In the genomic region with DNA sequence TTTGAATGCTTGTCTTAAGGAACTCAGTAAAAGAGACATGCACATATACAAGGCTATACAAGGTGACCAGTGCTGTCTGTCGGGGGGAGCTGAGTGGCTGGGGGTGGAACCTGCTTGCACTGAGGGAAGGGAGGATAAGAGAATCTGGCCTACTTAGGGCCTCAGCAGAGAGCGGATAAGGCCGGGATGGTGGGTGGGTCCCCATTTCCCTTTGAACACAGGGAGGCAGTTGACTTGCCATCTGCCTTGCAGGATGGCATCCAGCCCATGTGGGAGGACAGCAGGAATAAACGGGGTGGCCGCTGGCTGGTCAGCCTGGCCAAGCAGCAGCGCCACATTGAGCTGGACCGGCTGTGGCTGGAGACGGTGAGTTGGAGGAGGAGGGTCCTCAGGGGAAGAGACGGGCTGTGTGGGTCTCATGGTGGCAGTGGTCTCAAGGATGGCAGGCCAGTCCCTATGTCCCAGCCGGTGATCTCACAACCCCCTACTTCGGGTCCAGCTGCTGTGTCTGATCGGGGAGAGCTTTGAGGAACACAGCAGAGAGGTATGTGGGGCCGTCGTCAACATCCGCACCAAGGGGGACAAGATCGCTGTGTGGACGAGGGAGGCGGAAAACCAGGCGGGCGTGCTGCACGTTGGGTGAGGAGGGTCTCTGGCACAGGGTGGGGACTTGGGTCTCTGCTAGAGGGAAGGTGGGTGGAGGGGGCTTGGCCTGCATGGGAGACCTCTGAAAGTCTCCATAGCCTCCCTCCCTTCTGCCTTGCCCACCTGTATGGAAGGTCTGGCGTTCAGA, we compare ENCODE assay signal across 20 cellular contexts. TPM values are rescaled to one million over a fixed set of nuclear protein-coding genes. Genes with fewer than 3 reads are reported as not detected.
DNase-seq lines count a peak whose midpoint lies in the region; TF ChIP-seq lines count a peak whose summit lies in the region.
"Had no signal": no experiment of that assay in that cellular context is flagged by ENCODE, and none has a peak within 500 bp of the region (broad histone marks: within the 10 kb centered on the region; RNA-seq: fewer than 3 reads in every experiment).

No MANE protein-coding gene starts in this region.

- H3K27ac Mint-ChIP-seq in MCF 10A (ENCODE audit: low read depth, unreplicated experiment), result peak overlapping the region; percentile 76
- H3K27ac Mint-ChIP-seq in type B pancreatic cell, result no peak overlapping the region
- H3K27ac Mint-ChIP-seq in nephron progenitor cell, result no peak overlapping the region
- H3K27ac Mint-ChIP-seq: CD14-positive monocyte had no signal

- no peaks in the 10 kb centered on the region for H3K9me3 ChIP-seq in mammary epithelial cell (replicated peaks; ENCODE audit: insufficient read depth, low read length)
- H3K9me3 ChIP-seq: esophagus muscularis mucosa had no signal

- TF ChIP-seq CTCF in MCF 10A (IDR thresholded peaks at IDR 0.05; ENCODE audit: unreplicated experiment), result no peak
- TF ChIP-seq CTCF in mammary epithelial cell (conservative IDR thresholded peaks at IDR 0.05 in 1 of 2, IDR thresholded peaks at IDR 0.05 in 1 of 2; ENCODE audit: extremely low read depth in 1 of 2, insufficient read depth in 1 of 2, low read depth in 1 of 2, low read length in 2 of 2), result no peak
- TF ChIP-seq CTCF in type B pancreatic cell (conservative IDR thresholded peaks at IDR 0.05), result no peak
- no peak for TF ChIP-seq CTCF in nephron progenitor cell (IDR thresholded peaks at IDR 0.05)

- no peak overlapping the region for H3K4me3 Mint-ChIP-seq in MCF 10A (ENCODE audit: unreplicated experiment)
- H3K4me3 Mint-ChIP-seq in type B pancreatic cell, result peak overlapping the region; percentile 47
- H3K4me3 Mint-ChIP-seq in nephron progenitor cell, result no peak overlapping the region
- H3K4me3 Mint-ChIP-seq: CD14-positive monocyte had no signal

- H3K4me2 ChIP-seq in mammary epithelial cell (ENCODE audit: insufficient read depth, low read depth, low read length), result no peak overlapping the region

- peaks cover 23% of the 10 kb centered on the region for H3K79me2 ChIP-seq in mammary epithelial cell (ENCODE audit: insufficient read depth, low read length)

- H3K4me1 Mint-ChIP-seq in MCF 10A (ENCODE audit: insufficient read depth, unreplicated experiment) (peaks cover 13% of the 10 kb centered on the region), type B pancreatic cell (ENCODE audit: unreplicated experiment) (peaks cover 17% of the 10 kb centered on the region), nephron progenitor cell (peaks cover 18% of the 10 kb centered on the region)

- CTCF ChIA-PET in MCF 10A (lab: Yijun Ruan, JAX), result interaction anchor here (0.9 to 9.4 kb wide), 2 partner anchors 14 to 70 kb away, joined by 4 to 122 read pairs; no protein-coding TSS in a partner anchor
- CTCF ChIA-PET in mammary epithelial cell (lab: Charles Lee; ENCODE audit: low non-redundant PET), result interaction anchor here (0.7 kb wide), 1 partner anchor 469 kb away, joined by 3 read pairs; no protein-coding TSS in a partner anchor

- in situ Hi-C loops in mammary epithelial cell (cut with MboI; ENCODE audit: low sequenced_read_pairs in 2 of 2), result no loop called here

- DNase-seq in MCF 10A (ENCODE audit: unreplicated experiment) (no peak), mammary epithelial cell (no peak), cerebellar cortex (ENCODE audit: low spot score) (peak; percentile 58), type B pancreatic cell (ENCODE audit: extremely low spot score, unreplicated experiment) (no peak), SK-N-DZ (ENCODE audit: low spot score) (no peak), nephron progenitor cell (no peak)
- DNase-seq: activated naive CD8-positive, alpha-beta T cell treated with anti-CD3 and anti-CD28 coated beads, Interleukin-2, amount 10 ng/mL, durations not matched to agents 7 days and 5 days; effector CD8-positive, alpha-beta T cell; GOT3; hypothalamus; left ventricle myocardium superior; midbrain; NCI-H1092; NCI-H187 treated with DMSO at 0.1 percent for 48 hours had no signal

- no peak overlapping the region for H3K4me3 ChIP-seq in mammary epithelial cell (replicated peaks in 1 of 3; ENCODE audit: insufficient read depth in 1 of 3, low read depth in 2 of 3, low read length in 3 of 3)
- H3K4me3 ChIP-seq: esophagus muscularis mucosa had no signal

- intact Hi-C loops in MCF 10A (cut with micrococcal nuclease), result loop anchor here (5.0 kb wide), 1 partner anchor 88 kb away; no protein-coding TSS in a partner anchor
- intact Hi-C loops in mammary epithelial cell (cut with micrococcal nuclease), result loop anchor here (5.0 kb wide), 1 partner anchor 913 kb away; no protein-coding TSS in a partner anchor

- H3K9ac ChIP-seq in mammary epithelial cell (ENCODE audit: insufficient read depth, low read length), result no peak overlapping the region

- POLR2A ChIA-PET in MCF 10A (lab: Yijun Ruan, JAX), result interaction anchor here (0.7 kb wide), 2 partner anchors 39 to 219 kb away, joined by 3 to 4 read pairs; no protein-coding TSS in a partner anchor

- H3K27me3 Mint-ChIP-seq in MCF 10A (ENCODE audit: insufficient read depth, unreplicated experiment), result no peaks in the 10 kb centered on the region
- peaks cover 8% of the 10 kb centered on the region for H3K27me3 Mint-ChIP-seq in type B pancreatic cell
- peaks cover 3% of the 10 kb centered on the region for H3K27me3 Mint-ChIP-seq in nephron progenitor cell (ENCODE audit: low read depth, poor library complexity)
- H3K27me3 Mint-ChIP-seq: activated naive CD8-positive, alpha-beta T cell treated with anti-CD3 and anti-CD28 coated beads, Interleukin-2, amount 10 ng/mL, durations not matched to agents 7 days and 5 days; activated T-helper 17 cell treated with anti-CD3 and anti-CD28 coated beads, Interleukin-2, amount 50 U/mL, for 72 hours; natural killer cell treated with Interleukin-12 subunit alpha and Interleukin-12 subunit beta and Interleukin-15 and Interleukin-18, amount 100 ng/mL, for 72 hours had no signal

- H3K36me3 Mint-ChIP-seq in MCF 10A (ENCODE audit: insufficient read depth, unreplicated experiment) (no peaks in the 10 kb centered on the region), type B pancreatic cell (no peaks in the 10 kb centered on the region), nephron progenitor cell (ENCODE audit: low read depth) (no peaks in the 10 kb centered on the region)
- H3K36me3 Mint-ChIP-seq: activated naive CD8-positive, alpha-beta T cell treated with anti-CD3 and anti-CD28 coated beads, Interleukin-2, amount 10 ng/mL, durations not matched to agents 7 days and 5 days; natural killer cell treated with Interleukin-12 subunit alpha and Interleukin-12 subunit beta and Interleukin-15 and Interleukin-18, amount 100 ng/mL, for 72 hours had no signal

- H3K36me3 ChIP-seq in mammary epithelial cell (ENCODE audit: insufficient read depth, low read length), result no peaks in the 10 kb centered on the region
- H3K36me3 ChIP-seq: esophagus muscularis mucosa had no signal

- H3K4me1 ChIP-seq in mammary epithelial cell (ENCODE audit: insufficient read depth, low read length), result peaks cover 13% of the 10 kb centered on the region

- H3K27me3 ChIP-seq in mammary epithelial cell (ENCODE audit: insufficient read depth, low read length), result no peaks in the 10 kb centered on the region
- H3K27me3 ChIP-seq: esophagus muscularis mucosa had no signal

- no peak overlapping the region for H2AFZ ChIP-seq in mammary epithelial cell (ENCODE audit: low read depth, low read length)

- H3K9me3 Mint-ChIP-seq in MCF 10A (ENCODE audit: unreplicated experiment) (no peaks in the 10 kb centered on the region), type B pancreatic cell (no peaks in the 10 kb centered on the region), nephron progenitor cell (no peaks in the 10 kb centered on the region)
- H3K9me3 Mint-ChIP-seq: activated naive CD8-positive, alpha-beta T cell treated with anti-CD3 and anti-CD28 coated beads, Interleukin-2, amount 10 ng/mL, durations not matched to agents 7 days and 5 days; activated T-helper 17 cell treated with anti-CD3 and anti-CD28 coated beads, Interleukin-2, amount 50 U/mL, for 72 hours; natural killer cell treated with Interleukin-12 subunit alpha and Interleukin-12 subunit beta and Interleukin-15 and Interleukin-18, amount 100 ng/mL, for 72 hours had no signal

- no peaks in the 10 kb centered on the region for H4K20me1 ChIP-seq in mammary epithelial cell (ENCODE audit: insufficient read depth, low read length)

- whole genome bisulfite sequencing in mammary epithelial cell (ENCODE audit: low coverage, missing lambda C conversion rate), result 92% methylated on average over 9 of the region's 22 CpGs

- dilution Hi-C loops in mammary epithelial cell (cut with HindIII; ENCODE audit: low sequenced_read_pairs), result no loop called here

- H3K27ac ChIP-seq in mammary epithelial cell (ENCODE audit: insufficient read depth, low read depth, low read length), result no peak overlapping the region
- H3K27ac ChIP-seq: esophagus muscularis mucosa had no signal

- no TSS peak for BruUV-seq in MCF 10A (replicated peaks; lab: Mats Ljungman, UMichigan)
- no TSS peak for BruUV-seq in mammary epithelial cell (replicated peaks; lab: Mats Ljungman, UMichigan)

RNA-seq across cellular contexts. Expression of gene TSPAN17, which starts 2.2 kb away (rescaled TPM):
- total RNA-seq in MCF 10A (2022), result 36.7 and 47.5 TPM in 2 replicates
- 10 to 100 TPM; 47.4 to 48.8 TPM for total RNA-seq in mammary epithelial cell
- polyA plus RNA-seq in mammary epithelial cell, result 39.2 TPM
- 36.0 TPM for polyA minus RNA-seq in mammary epithelial cell
- 36.9 and 45.9 TPM in 2 replicates for total RNA-seq in type B pancreatic cell (ENCODE audit: low replicate concordance)
- polyA plus RNA-seq in SK-N-DZ (2014; cell fraction: cytosol; rRNA removed), result 22.4 and 22.7 TPM in 2 replicates
- polyA plus RNA-seq in SK-N-DZ (2014; cell fraction: nucleus; rRNA removed), result 43.2 and 45.4 TPM in 2 replicates

RNA-seq across cellular contexts. Expression of gene EIF4E1B, which starts 14.6 kb away (rescaled TPM):
- total RNA-seq in MCF 10A (2022), result not detected in 2 replicates
- total RNA-seq in mammary epithelial cell, result not detected
- polyA plus RNA-seq in mammary epithelial cell, result not detected
- polyA minus RNA-seq in mammary epithelial cell, result not detected
- not detected in 2 replicates for total RNA-seq in type B pancreatic cell (ENCODE audit: low replicate concordance)
- not detected in 2 replicates for polyA plus RNA-seq in SK-N-DZ (2014; cell fraction: cytosol; rRNA removed)
- not detected in 2 replicates for polyA plus RNA-seq in SK-N-DZ (2014; cell fraction: nucleus; rRNA removed)
- total RNA-seq: activated naive CD8-positive, alpha-beta T cell treated with anti-CD3 and anti-CD28 coated beads, Interleukin-2, amount 10 ng/mL, durations not matched to agents 7 days and 5 days; activated T-helper 17 cell treated with anti-CD3 and anti-CD28 coated beads, Interleukin-2, amount 50 U/mL, for 72 hours; chondrocyte; esophagus muscularis mucosa; left ventricle myocardium superior; natural killer cell treated with Interleukin-12 subunit alpha and Interleukin-12 subunit beta and Interleukin-15 and Interleukin-18, amount 100 ng/mL, for 72 hours; urinary bladder had no signal
- polyA plus RNA-seq: CD14-positive monocyte, urinary bladder had no signal

RNA-seq across cellular contexts. Expression of gene SNCB, which starts 14.7 kb away (rescaled TPM):
- total RNA-seq in MCF 10A (2022), result not detected in 2 replicates
- total RNA-seq in mammary epithelial cell, result 1 to 10 TPM in 1 of 2 donors, not detected in 1; 1.2 TPM
- polyA plus RNA-seq in mammary epithelial cell, result 0.42 TPM
- not detected for polyA minus RNA-seq in mammary epithelial cell
- total RNA-seq in type B pancreatic cell (ENCODE audit: low replicate concordance), result 0.97 TPM in 1 of 2 replicates, not detected in the other
- 1.9 and 2.7 TPM in 2 replicates for polyA plus RNA-seq in SK-N-DZ (2014; cell fraction: cytosol; rRNA removed)
- 0.81 and 2.3 TPM in 2 replicates for polyA plus RNA-seq in SK-N-DZ (2014; cell fraction: nucleus; rRNA removed)
- total RNA-seq: activated T-helper 17 cell treated with anti-CD3 and anti-CD28 coated beads, Interleukin-2, amount 50 U/mL, for 72 hours; esophagus muscularis mucosa; left ventricle myocardium superior; natural killer cell treated with Interleukin-12 subunit alpha and Interleukin-12 subunit beta and Interleukin-15 and Interleukin-18, amount 100 ng/mL, for 72 hours; urinary bladder had no signal
- polyA plus RNA-seq: CD14-positive monocyte had no signal

RNA-seq across cellular contexts. Expression of gene GPRIN1, which starts 35.1 kb away (rescaled TPM):
- total RNA-seq in MCF 10A (2022) (3.0 and 3.7 TPM in 2 replicates), mammary epithelial cell (1 to 10 TPM; 4.7 to 8.7 TPM), type B pancreatic cell (ENCODE audit: low replicate concordance) (3.3 and 6.0 TPM in 2 replicates)
- 3.7 TPM for polyA plus RNA-seq in mammary epithelial cell
- polyA minus RNA-seq in mammary epithelial cell, result 7.2 TPM
- 61.6 and 68.7 TPM in 2 replicates for polyA plus RNA-seq in SK-N-DZ (2014; cell fraction: cytosol; rRNA removed)
- polyA plus RNA-seq in SK-N-DZ (2014; cell fraction: nucleus; rRNA removed), result 25.8 and 29.2 TPM in 2 replicates
